8 cellular contexts compared by ENCODE assay signal in the genomic region with DNA sequence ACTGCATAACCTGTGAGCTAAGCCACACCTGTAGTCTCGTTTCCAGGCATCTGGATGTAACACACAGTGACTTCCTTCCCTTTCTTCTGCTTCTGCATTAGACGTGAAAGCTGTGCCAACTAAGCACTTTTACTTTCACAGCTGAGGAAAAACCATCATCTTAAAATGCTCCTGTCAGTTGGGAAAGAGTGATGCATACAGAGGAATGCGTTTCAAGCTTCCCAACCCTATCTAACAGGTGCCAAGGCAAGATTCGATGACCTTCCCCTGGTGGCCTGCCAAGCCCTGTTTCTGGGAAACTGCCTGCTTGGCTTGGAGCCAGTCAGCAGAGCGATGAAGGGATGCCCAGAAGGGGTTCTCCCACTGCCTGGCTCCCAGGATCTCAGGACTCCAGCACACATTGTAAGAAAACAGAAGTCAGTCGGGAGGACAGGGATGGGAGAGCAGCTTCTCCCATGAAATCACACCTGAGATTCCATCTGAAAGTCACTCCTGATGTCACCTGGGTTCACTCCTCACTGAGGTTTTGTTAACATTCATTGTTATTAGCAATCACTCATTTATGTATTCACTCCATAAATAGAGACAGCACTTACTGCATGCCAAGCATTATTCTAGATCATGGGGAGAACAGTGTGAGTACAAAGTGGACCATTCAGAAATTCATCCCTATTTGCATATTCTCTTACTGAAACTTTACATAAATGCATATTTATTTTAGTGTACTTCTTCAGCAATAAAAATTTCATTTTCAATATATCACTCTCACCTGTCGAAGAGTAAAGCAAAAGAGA.
A peak's percentile ranks its signal among the peaks of the same experiment; 100 is the strongest.
DNase-seq lines count a peak whose midpoint lies in the region; ATAC-seq, FAIRE-seq and TF ChIP-seq lines count a peak whose summit lies in the region.

No MANE protein-coding gene starts in this region.

- H3K4me1 Mint-ChIP-seq in activated T-helper 2 cell treated with anti-CD3 and anti-CD28 coated beads, Interferon-gamma antibody, Interleukin-2, Interleukin-4, amounts not matched to agents 10 μg/mL and 5 μg/mL and 100 μg/mL, durations not matched to agents 14 hours and 24 hours and 36 hours (ENCODE audit: low read depth) = no peaks in the 10 kb centered on the region

- CTCF ChIA-PET in HepG2 (lab: Yijun Ruan, JAX; ENCODE audit: low intra/inter-chr PET ratio, low total read pairs) = no interaction called here

- H3K27me3 ChIP-seq in right lobe of liver (no peaks in the 10 kb centered on the region), HepG2 (ENCODE audit: control insufficient read depth in 1 of 2, insufficient read depth in 2 of 2, low read length in 2 of 2) (no peaks in the 10 kb centered on the region), aorta (ENCODE audit: control insufficient read depth in 1 of 2, insufficient read depth in 2 of 2, low read length in 1 of 2) (no peaks in the 10 kb centered on the region)

- H3K9me3 ChIP-seq in right lobe of liver (no peaks in the 10 kb centered on the region), HepG2 (ENCODE audit: low read length) (no peaks in the 10 kb centered on the region), aorta (ENCODE audit: control insufficient read depth, low read length) (no peaks in the 10 kb centered on the region)

- no TSS peak for BruUV-seq in HepG2 (replicated peaks; lab: Mats Ljungman, UMichigan)

- no peak overlapping the region for H2AFZ ChIP-seq in HepG2 (ENCODE audit: low read length)

- in situ Hi-C loops in HepG2 (cut with HindIII; ENCODE audit: extremely low pct_ligation_motif_present, low pct_unique_long_range_greater_than_20kb) = no loop called here

- no peak for TF ChIP-seq EP300 in HepG2 (IDR thresholded peaks at IDR 0.05; ENCODE audit: low read depth in 2 of 2, low read length in 2 of 2)
- TF ChIP-seq EP300 in HepG2 (CRISPR knock-in tag; IDR thresholded peaks at IDR 0.05; ENCODE audit: borderline replicate concordance) = no peak

- no peaks in the 10 kb centered on the region for H3K36me3 ChIP-seq in right lobe of liver
- no peaks in the 10 kb centered on the region for H3K36me3 ChIP-seq in HepG2 (replicated peaks in 1 of 2; ENCODE audit: control insufficient read depth in 1 of 2, insufficient read depth in 2 of 2, low read length in 2 of 2)
- H3K36me3 ChIP-seq in aorta (ENCODE audit: control insufficient read depth in 1 of 2, insufficient read depth in 2 of 2, low read length in 1 of 2) = no peaks in the 10 kb centered on the region

- DNase-seq in right lobe of liver (peak; percentile 53 to 71 (median 57)), HepG2 (ENCODE audit: low spot score) (no peak), cerebellum (ENCODE audit: low spot score) (peak; percentile 54), lung microvascular endothelial cell (ENCODE audit: low read depth in 2 of 2) (peak; percentile 28 to 70), aorta (peak; percentile 55 to 77), NAMALWA (ENCODE audit: low spot score) (no peak)
- DNase-seq in activated T-helper 2 cell treated with anti-CD3 and anti-CD28 coated beads, Interferon-gamma antibody, Interleukin-2, Interleukin-4, amounts not matched to agents 10 μg/mL and 5 μg/mL and 100 μg/mL, durations not matched to agents 14 hours and 24 hours and 36 hours (ENCODE audit: low spot score) = no peak

- H3K4me2 ChIP-seq in HepG2 (ENCODE audit: low read depth, low read length) = no peak overlapping the region

- H3K27ac Mint-ChIP-seq in activated T-helper 2 cell treated with anti-CD3 and anti-CD28 coated beads, Interferon-gamma antibody, Interleukin-2, Interleukin-4, amounts not matched to agents 10 μg/mL and 5 μg/mL and 100 μg/mL, durations not matched to agents 14 hours and 24 hours and 36 hours = no peak overlapping the region

- no peaks in the 10 kb centered on the region for H3K79me2 ChIP-seq in HepG2 (ENCODE audit: insufficient read depth, low read length)

- whole genome bisulfite sequencing in right lobe of liver (ENCODE audit: insufficient coverage, low coverage, low lambda C conversion rate, missing lambda C conversion rate) = 27% methylated on average over 4 of the region's 7 CpGs
- WGBS in HepG2 (ENCODE audit: low lambda C conversion rate) = 79% methylated on average over 7 of the region's 7 CpGs
- WGBS in aorta, 2 donors = 15 to 16% methylated on average over 7 of the region's 7 CpGs

- H3K9me3 Mint-ChIP-seq in activated T-helper 2 cell treated with anti-CD3 and anti-CD28 coated beads, Interferon-gamma antibody, Interleukin-2, Interleukin-4, amounts not matched to agents 10 μg/mL and 5 μg/mL and 100 μg/mL, durations not matched to agents 14 hours and 24 hours and 36 hours = no peaks in the 10 kb centered on the region

- ATAC-seq in right lobe of liver = peak in 3 of 4 donors; percentile 63 to 90 (median 86)
- ATAC-seq in HepG2 = no peak
- peak; percentile 42 for ATAC-seq in aorta (ENCODE audit: low FRiP score)
- ATAC-seq in HG03565 (IDR thresholded peaks at IDR 0.05; ENCODE audit: unreplicated experiment) = no peak

- TF ChIP-seq POLR2A in right lobe of liver (IDR thresholded peaks at IDR 0.05) = no peak
- TF ChIP-seq POLR2A in HepG2 (IDR thresholded peaks at IDR 0.05; ENCODE audit: insufficient read depth in 1 of 2, low read depth in 2 of 2, low read length in 2 of 2) = no peak

- TF ChIP-seq CTCF in right lobe of liver (IDR thresholded peaks at IDR 0.05) = no peak
- no peak for TF ChIP-seq CTCF in HepG2 (CRISPR knock-in tag; IDR thresholded peaks at IDR 0.05)

- no peak overlapping the region for H3K4me3 Mint-ChIP-seq in activated T-helper 2 cell treated with anti-CD3 and anti-CD28 coated beads, Interferon-gamma antibody, Interleukin-2, Interleukin-4, amounts not matched to agents 10 μg/mL and 5 μg/mL and 100 μg/mL, durations not matched to agents 14 hours and 24 hours and 36 hours (ENCODE audit: low read depth)

- no peaks in the 10 kb centered on the region for H3K36me3 Mint-ChIP-seq in activated T-helper 2 cell treated with anti-CD3 and anti-CD28 coated beads, Interferon-gamma antibody, Interleukin-2, Interleukin-4, amounts not matched to agents 10 μg/mL and 5 μg/mL and 100 μg/mL, durations not matched to agents 14 hours and 24 hours and 36 hours (ENCODE audit: low read depth)

- H3K4me3 ChIP-seq in right lobe of liver = no peak overlapping the region
- no peak overlapping the region for H3K4me3 ChIP-seq in HepG2 (replicated peaks in 1 of 3; ENCODE audit: insufficient read depth in 1 of 3, low read depth in 2 of 3, low read length in 3 of 3)
- no peak overlapping the region for H3K4me3 ChIP-seq in aorta (ENCODE audit: low read length in 2 of 2)

- intact Hi-C loops in right lobe of liver (cut with DNase I) = no loop called here
- intact Hi-C loops in HepG2 (cut with micrococcal nuclease; ENCODE audit: unreplicated experiment) = no loop called here
- intact Hi-C loops in aorta (cut with DNase I) = no loop called here
- intact Hi-C loops in activated T-helper 2 cell treated with anti-CD3 and anti-CD28 coated beads, Interferon-gamma antibody, Interleukin-2, Interleukin-4, amounts not matched to agents 10 μg/mL and 5 μg/mL and 100 μg/mL, durations not matched to agents 14 hours and 24 hours and 36 hours (cut with micrococcal nuclease) = no loop called here

- FAIRE-seq in HepG2 (lab: Jason Lieb, UNC) = no peak

- H3K9ac ChIP-seq in HepG2 (ENCODE audit: insufficient read depth, low read depth, low read length) = no peak overlapping the region

- H3K27me3 Mint-ChIP-seq in activated T-helper 2 cell treated with anti-CD3 and anti-CD28 coated beads, Interferon-gamma antibody, Interleukin-2, Interleukin-4, amounts not matched to agents 10 μg/mL and 5 μg/mL and 100 μg/mL, durations not matched to agents 14 hours and 24 hours and 36 hours (ENCODE audit: low read depth) = peaks cover 1% of the 10 kb centered on the region

- no peaks in the 10 kb centered on the region for H4K20me1 ChIP-seq in HepG2 (ENCODE audit: insufficient read depth, low read length)

- H3K27ac ChIP-seq in right lobe of liver (no peak overlapping the region), HepG2 (ENCODE audit: extremely low read length, insufficient read depth, low read length) (no peak overlapping the region), aorta (ENCODE audit: low read depth in 1 of 2, low read length in 2 of 2) (peak overlapping the region in 1 of 2 donors; percentile 30)

- no peak for TF ChIP-seq RAD21 in HepG2 (CRISPR knock-in tag; IDR thresholded peaks at IDR 0.05)

- H3K4me1 ChIP-seq in right lobe of liver (peaks cover 0 to 2% (median 0%) of the 10 kb centered on the region in 4 donors), HepG2 (ENCODE audit: insufficient read depth, low read length) (no peaks in the 10 kb centered on the region), aorta (ENCODE audit: control insufficient read depth in 1 of 2, insufficient read depth in 2 of 2, low read length in 2 of 2) (peaks cover 2 to 5% of the 10 kb centered on the region in 2 donors)

- POLR2A ChIA-PET in HepG2 (lab: Yijun Ruan, JAX) = no interaction called here

TF ChIP-seq in HepG2, 621 proteins besides CTCF, POLR2A, EP300 and RAD21 (continues in another document):
- no peak for TF ChIP-seq CEBPG (CRISPR knock-in tag; IDR thresholded peaks at IDR 0.05)
- TF ChIP-seq CHD2 (IDR thresholded peaks at IDR 0.05; ENCODE audit: low read depth, low read length) = no peak
- TF ChIP-seq IKZF1 (IDR thresholded peaks at IDR 0.05) = no peak
- no peak for TF ChIP-seq ZNF781 (CRISPR knock-in tag; IDR thresholded peaks at IDR 0.05; ENCODE audit: borderline replicate concordance, not compliant biosample characterization)
- TF ChIP-seq FOXP1 (IDR thresholded peaks at IDR 0.05) = no peak
- no peak for TF ChIP-seq FOXP1 (CRISPR knock-in tag; IDR thresholded peaks at IDR 0.05)
- TF ChIP-seq ZNF280D (CRISPR knock-in tag; IDR thresholded peaks at IDR 0.05) = no peak
- no peak for TF ChIP-seq ZNF354B (CRISPR knock-in tag; IDR thresholded peaks at IDR 0.05)

Comparison
In these comparisons a context has a peak if more than half of its experiments do, and no peak if none do; other contexts are left out.
1. ATAC-seq: peak in right lobe of liver (3 of 4) and aorta (single experiment); none in HepG2 (single experiment) and HG03565 (single experiment).
2. DNase-seq: peak in right lobe of liver (3 of 3), cerebellum (single experiment), lung microvascular endothelial cell (2 of 2) and aorta (2 of 2); none in HepG2 (single experiment), NAMALWA (single experiment) and activated T-helper 2 cell treated with anti-CD3 and anti-CD28 coated beads, Interferon-gamma antibody, Interleukin-2, Interleukin-4, amounts not matched to agents 10 μg/mL and 5 μg/mL and 100 μg/mL, durations not matched to agents 14 hours and 24 hours and 36 hours (single experiment).